Comparison of ENCODE assay signal across 8 cellular contexts in the genomic region with DNA sequence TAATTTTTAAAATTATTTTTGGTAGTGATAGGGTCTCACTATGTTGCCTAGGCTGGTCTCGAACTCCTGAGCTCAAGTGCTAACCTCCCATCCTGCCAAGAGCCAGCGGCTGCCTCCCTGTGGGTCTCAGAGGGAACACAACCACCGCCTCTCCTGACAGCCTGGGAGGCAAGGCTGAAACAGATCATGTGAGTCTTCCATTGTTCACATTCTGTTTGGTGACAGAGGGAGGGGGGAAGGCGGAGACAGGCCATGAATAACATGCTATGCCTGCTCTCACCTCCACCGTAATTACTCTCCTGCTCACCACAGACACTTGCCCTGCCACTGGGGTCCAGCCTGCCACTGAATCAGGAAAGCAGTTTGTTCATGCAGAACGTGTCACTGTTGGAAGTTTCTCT.
DNase-seq lines count a peak whose midpoint lies in the region; ATAC-seq and TF ChIP-seq lines count a peak whose summit lies in the region.

No MANE protein-coding gene starts in this region.

- H4K20me1 ChIP-seq in PC-3 (ENCODE audit: low read length) = no peaks in the 10 kb centered on the region

- H3K9me2 ChIP-seq in PC-3 (replicated peaks; ENCODE audit: low read length) = no peaks in the 10 kb centered on the region

- H3K9me3 ChIP-seq in PC-3 (ENCODE audit: low read length) (no peaks in the 10 kb centered on the region), prostate gland (no peaks in the 10 kb centered on the region)
- no peaks in the 10 kb centered on the region for H3K9me3 ChIP-seq in naive thymus-derived CD4-positive, alpha-beta T cell (ENCODE audit: control insufficient read depth in 2 of 3, low read length in 3 of 3)

- no peak overlapping the region for H3K4me3 ChIP-seq in PC-3 (ENCODE audit: low read length)
- H3K4me3 ChIP-seq in prostate gland = no peak overlapping the region
- H3K4me3 ChIP-seq in naive thymus-derived CD4-positive, alpha-beta T cell (ENCODE audit: low read length) = no peak overlapping the region

- no peak overlapping the region for H2AFZ ChIP-seq in PC-3 (ENCODE audit: low read length)

- peaks cover 20% of the 10 kb centered on the region for H3K4me1 ChIP-seq in PC-3 (ENCODE audit: insufficient read depth, low read length)
- no peaks in the 10 kb centered on the region for H3K4me1 ChIP-seq in prostate gland (replicated peaks)
- no peaks in the 10 kb centered on the region for H3K4me1 ChIP-seq in naive thymus-derived CD4-positive, alpha-beta T cell (ENCODE audit: control insufficient read depth in 2 of 2, insufficient read depth in 2 of 2, low read length in 2 of 2)

- no peaks in the 10 kb centered on the region for H3K79me2 ChIP-seq in PC-3 (ENCODE audit: low read length)

- 0 out of 2 replicates have a peak, but pooled peaks have one; percentile 11 for TF ChIP-seq CTCF in PC-3 (conservative IDR thresholded peaks at IDR 0.05; ENCODE audit: low read depth, low read length)
- peak in 1 of 4 experiments; percentile 23 for TF ChIP-seq CTCF in prostate gland (IDR thresholded peaks at IDR 0.05)
- TF ChIP-seq CTCF in HFFc6 (IDR thresholded peaks at IDR 0.05) = no peak

- H3K4me3 Mint-ChIP-seq in naive thymus-derived CD4-positive, alpha-beta T cell = no peak overlapping the region
- no peak overlapping the region for H3K4me3 Mint-ChIP-seq in HFFc6

- peaks cover 0 to 4% (median 0%) of the 10 kb centered on the region in 11 donors for H3K9me3 Mint-ChIP-seq in naive thymus-derived CD4-positive, alpha-beta T cell
- H3K9me3 Mint-ChIP-seq in HFFc6 = no peaks in the 10 kb centered on the region

- DNase-seq in HT1080 (ENCODE audit: low read depth) (peak; percentile 47), PC-3 (peak; percentile 18), Right ventricle myocardium inferior (ENCODE audit: missing footprints) (no peak), prostate gland (ENCODE audit: low spot score) (peak; percentile 7), HFFc6 (no peak)
- no peak for DNase-seq in naive thymus-derived CD4-positive, alpha-beta T cell
- DNase-seq in stimulated activated CD4-positive, alpha-beta T cell treated with anti-CD3 and anti-CD28 coated beads, Interleukin-15, amount 100 ng/mL, for 24 hours = no peak
- no peak for DNase-seq in NK-92 treated with Interleukin-12 subunit alpha and Interleukin-12 subunit beta, amount 100 ng/mL, for 24 hours (lab: John Stamatoyannopoulos, UW)

- ATAC-seq in PC-3 = peak; percentile 27; the same call in 1 of the 2 replicates
- ATAC-seq in Right ventricle myocardium inferior = peak; percentile 70
- no peak for ATAC-seq in naive thymus-derived CD4-positive, alpha-beta T cell

- no peak overlapping the region for H3K4me2 ChIP-seq in PC-3 (ENCODE audit: low read length)

- H3K27me3 ChIP-seq in PC-3 (ENCODE audit: low read length) (no peaks in the 10 kb centered on the region), prostate gland (replicated peaks; ENCODE audit: insufficient read depth) (no peaks in the 10 kb centered on the region)
- H3K27me3 ChIP-seq in naive thymus-derived CD4-positive, alpha-beta T cell (ENCODE audit: control insufficient read depth in 2 of 2, insufficient read depth in 2 of 2, low read length in 2 of 2) = no peaks in the 10 kb centered on the region

- peak overlapping the region in 1 of 9 donors; percentile 39 for H3K27ac Mint-ChIP-seq in naive thymus-derived CD4-positive, alpha-beta T cell
- no peak overlapping the region for H3K27ac Mint-ChIP-seq in HFFc6

- intact Hi-C loops in PC-3 (cut with micrococcal nuclease) = no loop called here
- intact Hi-C loops in Right ventricle myocardium inferior (cut with DNase I) = no loop called here
- intact Hi-C loops in prostate gland (cut with DNase I) = no loop called here
- intact Hi-C loops in naive thymus-derived CD4-positive, alpha-beta T cell (cut with micrococcal nuclease) = no loop called here

- peaks cover 23 to 56% (median 45%) of the 10 kb centered on the region in 5 donors for H3K27me3 Mint-ChIP-seq in naive thymus-derived CD4-positive, alpha-beta T cell
- H3K27me3 Mint-ChIP-seq in HFFc6 (ENCODE audit: insufficient read depth) = peaks cover 14% of the 10 kb centered on the region

- no TSS peak for BruUV-seq in PC-3 (replicated peaks; lab: Mats Ljungman, UMichigan)

- TF ChIP-seq POLR2A in prostate gland (IDR thresholded peaks at IDR 0.05) = no peak

- 24% methylated on average over 6 of the region's 6 CpGs for WGBS in prostate gland

- H3K36me3 Mint-ChIP-seq in naive thymus-derived CD4-positive, alpha-beta T cell = no peaks in the 10 kb centered on the region
- no peaks in the 10 kb centered on the region for H3K36me3 Mint-ChIP-seq in HFFc6 (ENCODE audit: low read depth)

- H3F3A ChIP-seq in PC-3 (ENCODE audit: low read length, unreplicated experiment) = no peaks in the 10 kb centered on the region

- no peaks in the 10 kb centered on the region for H3K36me3 ChIP-seq in PC-3 (ENCODE audit: low read depth, low read length)
- H3K36me3 ChIP-seq in prostate gland = no peaks in the 10 kb centered on the region
- no peaks in the 10 kb centered on the region for H3K36me3 ChIP-seq in naive thymus-derived CD4-positive, alpha-beta T cell (ENCODE audit: control insufficient read depth in 2 of 3, insufficient read depth in 3 of 3, low read length in 3 of 3)

- H3K27ac ChIP-seq in PC-3 (ENCODE audit: low read length) (no peak overlapping the region), prostate gland (no peak overlapping the region)
- no peak overlapping the region for H3K27ac ChIP-seq in naive thymus-derived CD4-positive, alpha-beta T cell (ENCODE audit: low read depth, low read length)

- CTCF ChIA-PET in PC-3 (lab: Charles Lee) = no interaction called here
- CTCF ChIA-PET in naive thymus-derived CD4-positive, alpha-beta T cell (lab: Charles Lee) = interaction anchor here (0.9 kb wide), 1 partner anchor 8 kb away, joined by 4 read pairs; no protein-coding TSS in a partner anchor

- H3K9ac ChIP-seq in PC-3 (ENCODE audit: low read length) = no peak overlapping the region

- POLR2A ChIA-PET in PC-3 (lab: Charles Lee; ENCODE audit: unreplicated experiment) = no interaction called here
- POLR2A ChIA-PET in naive thymus-derived CD4-positive, alpha-beta T cell (lab: Charles Lee) = no interaction called here

- H3K4me1 Mint-ChIP-seq in naive thymus-derived CD4-positive, alpha-beta T cell = no peaks in the 10 kb centered on the region
- H3K4me1 Mint-ChIP-seq in HFFc6 (ENCODE audit: low read depth) = peaks cover 6% of the 10 kb centered on the region; the same call in 1 of the 2 replicates

Comparison
In these comparisons a context has a peak if more than half of its experiments do, and no peak if none do; other contexts are left out.
1. DNase-seq: peak in HT1080 (single experiment), PC-3 (single experiment) and prostate gland (single experiment); none in Right ventricle myocardium inferior (single experiment), naive thymus-derived CD4-positive, alpha-beta T cell (0 of 9), stimulated activated CD4-positive, alpha-beta T cell treated with anti-CD3 and anti-CD28 coated beads, Interleukin-15, amount 100 ng/mL, for 24 hours (single experiment), HFFc6 (single experiment) and NK-92 treated with Interleukin-12 subunit alpha and Interleukin-12 subunit beta, amount 100 ng/mL, for 24 hours (single experiment).